Comparison of ENCODE assay signal across 16 cellular contexts in genomic region chr3:169700195-169700594, GRCh38. TPM values are rescaled to one million over a fixed set of nuclear protein-coding genes. Genes with fewer than 3 reads are reported as not detected.
"Had no signal": no experiment of that assay in that cellular context is flagged by ENCODE, and none has a peak within 500 bp of the region (broad histone marks: within the 10 kb centered on the region; RNA-seq: fewer than 3 reads in every experiment).

No MANE protein-coding gene starts in this region.

- H3K36me3 ChIP-seq: brain microvascular endothelial cell, ovary, SJSA1 had no signal

- H3K4me3 ChIP-seq: dorsolateral prefrontal cortex, lung, ovary, SJSA1 had no signal

- H3K27ac ChIP-seq: brain microvascular endothelial cell, SJSA1 had no signal

- H3K9me3 ChIP-seq: ovary, SJSA1 had no signal

- FAIRE-seq: endometrium, frontal cortex, small intestine had no signal

- H3K4me1 ChIP-seq: SJSA1 had no signal

- H3K27me3 ChIP-seq: brain microvascular endothelial cell, ovary had no signal

- DNase-seq: activated CD4-positive, alpha-beta memory T cell treated with anti-CD3 and anti-CD28 coated beads for 36 hours; activated CD4-positive, CD25-positive, alpha-beta regulatory T cell treated with anti-CD3 and anti-CD28 coated beads, Interleukin-2, amount 50 U/mL, for 72 hours; activated gamma-delta T cell; activated T-cell treated with anti-CD3 and anti-CD28 coated beads, Interleukin-2, amount 50 U/mL, for 4 hours; brain microvascular endothelial cell; hippocampal formation; naive thymus-derived CD4-positive, alpha-beta T cell; small intestine; SW 1271; trophoblast cell had no signal

- ATAC-seq: activated T-cell treated with anti-CD3 and anti-CD28 coated beads, Interleukin-2, amount 50 U/mL, for 4 hours; naive thymus-derived CD4-positive, alpha-beta T cell had no signal

RNA-seq across cellular contexts. Expression of gene MECOM, which starts 36.7 kb away (rescaled TPM):
- total RNA-seq: activated CD4-positive, alpha-beta memory T cell treated with anti-CD3 and anti-CD28 coated beads for 36 hours had no signal
- polyA plus RNA-seq: naive thymus-derived CD4-positive, alpha-beta T cell had no signal
